Comparison of ENCODE assay signal across 9 cellular contexts in the genomic region with DNA sequence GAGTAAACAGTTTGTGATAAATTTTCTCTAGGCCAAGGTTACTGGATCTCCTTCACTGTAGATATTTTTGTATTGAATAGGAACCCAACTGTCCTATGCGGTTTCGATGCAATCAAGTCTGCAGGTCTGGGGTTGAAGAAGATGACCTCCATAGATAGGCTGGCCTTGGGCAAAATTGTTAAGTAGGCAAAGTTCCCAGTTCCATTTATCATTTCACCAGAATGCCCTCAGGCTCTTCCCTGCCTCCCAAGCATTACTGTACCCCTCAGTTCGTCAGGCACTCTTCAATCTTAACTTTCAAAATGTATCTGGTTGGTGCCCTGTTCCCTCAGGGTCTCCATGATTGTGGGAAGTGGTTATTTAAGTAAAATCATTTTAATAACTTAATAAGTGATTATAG.
"Had no signal": no experiment of that assay in that cellular context is flagged by ENCODE, and none has a peak within 500 bp of the region (broad histone marks: within the 10 kb centered on the region; RNA-seq: fewer than 3 reads in every experiment).

No MANE protein-coding gene starts in this region.

- H3K27me3 Mint-ChIP-seq: IgD-negative memory B cell had no signal

- H2AFZ ChIP-seq: GM23338 had no signal

- DNase-seq: HFFc6, KBM-7 had no signal

- H3K4me1 Mint-ChIP-seq: IgD-negative memory B cell had no signal

- H3K4me3 Mint-ChIP-seq: GM23338, HFFc6 had no signal

- ATAC-seq: GM23338, HCT116, HepG2 had no signal

- H3K36me3 ChIP-seq: HAP-1 had no signal

- H3K4me2 ChIP-seq: GM23338, KMS-11 had no signal

- H3K4me3 ChIP-seq: GM23338, HAP-1 had no signal

- H3K27ac ChIP-seq: HL-60, KMS-11 had no signal

- H3K9me3 Mint-ChIP-seq: GM23338 had no signal

- H3K27ac Mint-ChIP-seq: HFFc6, IgD-negative memory B cell had no signal

- H3K9ac ChIP-seq: KMS-11 had no signal

- H3K9me3 ChIP-seq: HAP-1 had no signal

- H3K36me3 Mint-ChIP-seq: IgD-negative memory B cell had no signal
